In the genomic region with DNA sequence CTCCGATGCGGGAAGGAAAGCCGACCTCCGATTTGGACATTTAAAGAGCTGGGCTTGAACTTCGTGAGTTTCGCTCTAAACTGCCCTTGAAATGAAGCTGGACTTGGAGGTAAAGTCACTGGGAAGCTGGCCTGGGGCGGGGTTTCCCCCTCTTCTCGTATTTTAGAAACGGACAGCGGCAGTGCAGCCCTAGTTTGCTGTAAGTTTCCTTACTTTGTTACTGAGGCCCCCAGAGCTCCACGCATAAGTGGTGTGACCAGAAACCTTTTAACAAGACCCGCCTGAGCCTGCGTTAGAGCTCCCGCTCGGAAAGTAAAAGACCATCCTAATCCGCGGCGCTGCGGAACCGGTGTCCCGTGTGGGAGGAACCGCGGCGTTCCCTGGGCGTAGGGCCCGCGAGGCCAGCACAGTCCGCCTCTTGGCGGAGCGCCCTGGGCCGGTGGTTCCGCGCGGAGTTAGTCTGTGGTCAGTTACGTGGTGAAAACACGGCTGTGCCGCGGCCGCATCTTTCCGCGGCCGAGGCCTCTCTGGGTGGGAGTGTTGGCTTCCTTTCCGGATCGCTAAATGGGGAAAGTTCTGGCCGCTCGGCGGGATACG, we compare ENCODE assay signal across 8 cellular contexts. TPM values are rescaled to one million over a fixed set of nuclear protein-coding genes. Genes with fewer than 3 reads are reported as not detected.
DNase-seq lines count a peak whose midpoint lies in the region; ATAC-seq and TF ChIP-seq lines count a peak whose summit lies in the region.

No MANE protein-coding gene starts in this region.

- H3K4me1 ChIP-seq in heart right ventricle (peaks cover 0 to 23% (median 0%) of the 10 kb centered on the region in 9 donors), parathyroid adenoma (no peaks in the 10 kb centered on the region)

- DNase-seq in activated CD4-positive, alpha-beta T cell treated with anti-CD3 and anti-CD28 coated beads for 4 hours, result peak; percentile 18 to 31
- DNase-seq in activated CD4-positive, alpha-beta T cell treated with anti-CD3 and anti-CD28 coated beads, Interleukin-2, amount 50 U/mL, for 1 hour, result no peak
- peak; percentile 49 for DNase-seq in NOMO-1 treated with DMSO at 0.1 percent for 48 hours (lab: John Stamatoyannopoulos, UW; ENCODE audit: unreplicated experiment)
- peak; percentile 80 to 81 for DNase-seq in heart right ventricle
- no peak for DNase-seq in COLO829 (ENCODE audit: low spot score)

- intact Hi-C loops in heart right ventricle (cut with DNase I), result loop anchor here in 6 of 10 donors (5.0 to 10.0 kb wide), 10 partner anchors 34 to 131 kb away; no protein-coding TSS in a partner anchor

- H3K4me2 ChIP-seq in parathyroid adenoma (ENCODE audit: low read length), result peak overlapping the region; percentile 84

- 0% methylated on average over 46 to 48 of the region's 48 CpGs for WGBS in heart right ventricle, 2 donors

- no peak overlapping the region for H3K9ac ChIP-seq in parathyroid adenoma

- H3K27ac ChIP-seq in angular gyrus (ENCODE audit: low read depth, low read length) (peak overlapping the region; percentile 41), heart right ventricle (peak overlapping the region; percentile 83 to 97 (median 90)), parathyroid adenoma (peak overlapping the region; percentile 34)

- H3K4me3 ChIP-seq in heart right ventricle (peak overlapping the region; percentile 65 to 92 (median 80)), parathyroid adenoma (ENCODE audit: low read depth, low read length) (peak overlapping the region; percentile 68)

- H3K27me3 ChIP-seq in heart right ventricle, result peaks cover 0 to 6% (median 0%) of the 10 kb centered on the region in 7 donors
- H3K27me3 ChIP-seq in parathyroid adenoma (ENCODE audit: control insufficient read depth, insufficient read depth, low read length), result no peaks in the 10 kb centered on the region

- H3K36me3 ChIP-seq in heart right ventricle, result peaks cover 0 to 6% (median 0%) of the 10 kb centered on the region in 9 donors
- H3K36me3 ChIP-seq in parathyroid adenoma (ENCODE audit: control insufficient read depth, insufficient read depth, low read length), result no peaks in the 10 kb centered on the region

- ATAC-seq in heart right ventricle (peak; percentile 83 to 93 (median 90)), HG02885 (IDR thresholded peaks at IDR 0.05; ENCODE audit: poor library complexity, unreplicated experiment) (no peak)

- H3K9me3 ChIP-seq in heart right ventricle (no peaks in the 10 kb centered on the region), parathyroid adenoma (ENCODE audit: control insufficient read depth, low read length) (no peaks in the 10 kb centered on the region)

- H2AFZ ChIP-seq in parathyroid adenoma, result peak overlapping the region; percentile 72

- TF ChIP-seq CTCF in heart right ventricle (IDR thresholded peaks at IDR 0.05) (no peak), parathyroid adenoma (IDR thresholded peaks at IDR 0.05) (no peak)

- no peaks in the 10 kb centered on the region for H3K79me2 ChIP-seq in parathyroid adenoma

RNA-seq across cellular contexts. Expression of a gene that starts 0.4 kb away (rescaled TPM):
- 1 to 10 TPM; 2.0 to 9.0 (median 5.8) TPM for total RNA-seq in heart right ventricle
- polyA plus RNA-seq in heart right ventricle, result 1 to 10 TPM; 1.7 to 2.2 TPM

Comparison
In these comparisons a context has a peak if more than half of its experiments do, and no peak if none do; other contexts are left out.
1. DNase-seq: peak in activated CD4-positive, alpha-beta T cell treated with anti-CD3 and anti-CD28 coated beads for 4 hours (2 of 2), NOMO-1 treated with DMSO at 0.1 percent for 48 hours (single experiment) and heart right ventricle (2 of 2); none in activated CD4-positive, alpha-beta T cell treated with anti-CD3 and anti-CD28 coated beads, Interleukin-2, amount 50 U/mL, for 1 hour (single experiment) and COLO829 (single experiment).
2. H3K27ac ChIP-seq: peak in every context shown above with its lines; median percentile 90 in heart right ventricle; 41 in angular gyrus; 34 in parathyroid adenoma.